In the genomic region with DNA sequence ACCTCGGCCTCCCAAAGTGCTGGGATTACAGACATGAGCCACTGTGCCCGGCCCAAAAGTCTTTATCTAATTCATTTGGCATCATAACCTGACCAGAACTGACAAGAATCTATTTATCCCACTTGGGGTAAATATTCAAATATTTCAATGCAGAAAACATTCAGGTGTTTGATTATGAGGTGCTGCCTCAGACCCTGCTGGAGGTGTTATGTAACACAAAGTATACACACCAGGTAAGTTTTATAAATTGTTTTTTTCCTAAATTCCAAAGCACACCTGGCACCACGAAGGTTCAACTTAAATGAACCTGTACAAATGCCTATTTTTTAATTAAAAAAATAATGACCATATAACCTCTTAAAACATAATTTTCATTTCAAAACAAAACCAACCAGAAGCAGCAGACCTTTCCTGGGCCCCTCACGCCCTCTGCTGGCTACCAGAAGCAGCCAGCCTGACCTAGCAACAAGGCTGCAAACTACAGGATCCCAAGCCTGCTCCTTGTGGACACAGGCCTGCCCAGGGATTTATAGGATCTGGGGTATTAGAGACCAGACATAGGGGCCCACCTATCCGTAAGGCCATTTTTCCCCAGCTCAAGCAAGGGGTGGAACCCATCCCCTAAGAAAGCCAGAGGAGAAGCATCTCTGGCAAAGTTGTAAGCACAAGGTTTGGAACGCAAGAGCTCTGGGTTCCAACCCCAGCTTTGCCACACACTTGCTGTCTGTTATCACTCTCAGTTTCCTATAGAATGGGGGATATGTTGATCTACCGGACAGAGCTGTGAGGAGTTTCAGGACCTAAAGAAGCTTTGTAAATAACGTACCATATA, we compare ENCODE assay signal across 8 cellular contexts. TPM values are rescaled to one million over a fixed set of nuclear protein-coding genes. Genes with fewer than 3 reads are reported as not detected.
DNase-seq lines count a peak whose midpoint lies in the region; ATAC-seq and TF ChIP-seq lines count a peak whose summit lies in the region.

No MANE protein-coding gene starts in this region.

- DNase-seq in ACHN = peak; percentile 32
- no peak for DNase-seq in GM06990 (ENCODE audit: extremely low read depth, insufficient read length)
- peak; percentile 56 for DNase-seq in NB4 (ENCODE audit: low read depth)
- peak; percentile 59 for DNase-seq in activated CD4-positive, alpha-beta memory T cell treated with anti-CD3 and anti-CD28 coated beads, Interleukin-2, amount 10 ng/mL, durations not matched to agents 7 days and 5 days
- no peak for DNase-seq in natural killer cell treated with Interleukin-12 subunit alpha and Interleukin-12 subunit beta and Interleukin-15 and Interleukin-18, amount 100 ng/mL, for 72 hours (ENCODE audit: low spot score)

- peaks cover 29% of the 10 kb centered on the region for H3K36me3 Mint-ChIP-seq in activated CD4-positive, alpha-beta memory T cell treated with anti-CD3 and anti-CD28 coated beads, Interleukin-2, amount 10 ng/mL, durations not matched to agents 7 days and 5 days (ENCODE audit: low read depth)
- H3K36me3 Mint-ChIP-seq in natural killer cell treated with Interleukin-12 subunit alpha and Interleukin-12 subunit beta and Interleukin-15 and Interleukin-18, amount 100 ng/mL, for 72 hours = peaks cover 9% of the 10 kb centered on the region

- no peaks in the 10 kb centered on the region for H3K9me3 Mint-ChIP-seq in activated CD4-positive, alpha-beta memory T cell treated with anti-CD3 and anti-CD28 coated beads, Interleukin-2, amount 10 ng/mL, durations not matched to agents 7 days and 5 days
- peaks cover 3% of the 10 kb centered on the region for H3K9me3 Mint-ChIP-seq in natural killer cell treated with Interleukin-12 subunit alpha and Interleukin-12 subunit beta and Interleukin-15 and Interleukin-18, amount 100 ng/mL, for 72 hours

- CTCF ChIA-PET in activated CD4-positive, alpha-beta memory T cell treated with anti-CD3 and anti-CD28 coated beads, Interleukin-2, amount 10 ng/mL, durations not matched to agents 7 days and 5 days (lab: Charles Lee) = interaction anchor here (0.7 to 2.7 kb wide), 12 partner anchors 9 to 371 kb away, joined by 3 to 11 read pairs (median 5); a partner anchor contains a TSS

- ATAC-seq in esophagus mucosa (peak; percentile 58), HG02884 (IDR thresholded peaks at IDR 0.05; ENCODE audit: unreplicated experiment) (no peak), HG03196 (IDR thresholded peaks at IDR 0.05; ENCODE audit: unreplicated experiment) (no peak)
- peak in 1 of 2 donors; percentile 65 for ATAC-seq in natural killer cell treated with Interleukin-12 subunit alpha and Interleukin-12 subunit beta and Interleukin-15 and Interleukin-18, amount 100 ng/mL, for 72 hours

- H3K4me3 Mint-ChIP-seq in activated CD4-positive, alpha-beta memory T cell treated with anti-CD3 and anti-CD28 coated beads, Interleukin-2, amount 10 ng/mL, durations not matched to agents 7 days and 5 days = no peak overlapping the region
- H3K4me3 Mint-ChIP-seq in natural killer cell treated with Interleukin-12 subunit alpha and Interleukin-12 subunit beta and Interleukin-15 and Interleukin-18, amount 100 ng/mL, for 72 hours = no peak overlapping the region

- in situ Hi-C loops in ACHN (cut with HindIII; ENCODE audit: low pct_ligation_motif_present, low pct_unique_long_range_greater_than_20kb, low sequenced_read_pairs) = no loop called here

- H3K4me3 ChIP-seq in GM06990 (replicated peaks; ENCODE audit: low read depth, low read length) = no peak overlapping the region
- no peak overlapping the region for H3K4me3 ChIP-seq in NB4 (ENCODE audit: low read depth, low read length)

- POLR2A ChIA-PET in activated CD4-positive, alpha-beta memory T cell treated with anti-CD3 and anti-CD28 coated beads, Interleukin-2, amount 10 ng/mL, durations not matched to agents 7 days and 5 days (lab: Charles Lee) = interaction anchor here (0.9 to 12.8 kb wide), 3 partner anchors 8 to 30 kb away, joined by 3 to 415 read pairs (median 125); a partner anchor contains a TSS

- TF ChIP-seq CTCF in GM06990 (IDR thresholded peaks at IDR 0.05; ENCODE audit: insufficient read depth, low read length, poor library complexity, severe bottlenecking) (peak; percentile 91), NB4 (IDR thresholded peaks at IDR 0.05; ENCODE audit: low read depth, low read length) (peak; percentile 80)

- H3K36me3 ChIP-seq in GM06990 (ENCODE audit: control insufficient read depth, insufficient read depth, low read length) = peaks cover 2% of the 10 kb centered on the region

- peaks cover 57% of the 10 kb centered on the region for H3K4me1 Mint-ChIP-seq in activated CD4-positive, alpha-beta memory T cell treated with anti-CD3 and anti-CD28 coated beads, Interleukin-2, amount 10 ng/mL, durations not matched to agents 7 days and 5 days
- peaks cover 38 to 47% of the 10 kb centered on the region in 2 donors for H3K4me1 Mint-ChIP-seq in natural killer cell treated with Interleukin-12 subunit alpha and Interleukin-12 subunit beta and Interleukin-15 and Interleukin-18, amount 100 ng/mL, for 72 hours (ENCODE audit: low read depth in 2 of 2)

- H3K27ac Mint-ChIP-seq in activated CD4-positive, alpha-beta memory T cell treated with anti-CD3 and anti-CD28 coated beads, Interleukin-2, amount 10 ng/mL, durations not matched to agents 7 days and 5 days = peak overlapping the region; percentile 68
- H3K27ac Mint-ChIP-seq in natural killer cell treated with Interleukin-12 subunit alpha and Interleukin-12 subunit beta and Interleukin-15 and Interleukin-18, amount 100 ng/mL, for 72 hours = peak overlapping the region; percentile 46 to 71

- no peaks in the 10 kb centered on the region for H3K27me3 ChIP-seq in GM06990 (replicated peaks; ENCODE audit: control insufficient read depth, insufficient read depth, low read length)

- no peak for TF ChIP-seq POLR2A in NB4 (IDR thresholded peaks at IDR 0.05; ENCODE audit: extremely low read depth, insufficient read length)

- H3K27me3 Mint-ChIP-seq in activated CD4-positive, alpha-beta memory T cell treated with anti-CD3 and anti-CD28 coated beads, Interleukin-2, amount 10 ng/mL, durations not matched to agents 7 days and 5 days = no peaks in the 10 kb centered on the region
- peaks cover 0 to 2% of the 10 kb centered on the region in 2 donors for H3K27me3 Mint-ChIP-seq in natural killer cell treated with Interleukin-12 subunit alpha and Interleukin-12 subunit beta and Interleukin-15 and Interleukin-18, amount 100 ng/mL, for 72 hours

RNA-seq across cellular contexts. Expression of a gene that starts 11.7 kb away (rescaled TPM):
- total RNA-seq in activated CD4-positive, alpha-beta memory T cell treated with anti-CD3 and anti-CD28 coated beads, Interleukin-2, amount 10 ng/mL, durations not matched to agents 7 days and 5 days = 10 to 100 TPM; 63.2 to 63.7 TPM
- 20.3 TPM for total RNA-seq in esophagus mucosa
- 10 to 100 TPM; 75.8 to 79.9 TPM for total RNA-seq in natural killer cell treated with Interleukin-12 subunit alpha and Interleukin-12 subunit beta and Interleukin-15 and Interleukin-18, amount 100 ng/mL, for 72 hours

RNA-seq across cellular contexts. Expression of a gene that starts 25.9 kb away (rescaled TPM):
- total RNA-seq in activated CD4-positive, alpha-beta memory T cell treated with anti-CD3 and anti-CD28 coated beads, Interleukin-2, amount 10 ng/mL, durations not matched to agents 7 days and 5 days = 1 to 10 TPM; 4.9 TPM
- 0.28 TPM for total RNA-seq in esophagus mucosa
- 1 to 10 TPM; 3.3 to 6.2 TPM for total RNA-seq in natural killer cell treated with Interleukin-12 subunit alpha and Interleukin-12 subunit beta and Interleukin-15 and Interleukin-18, amount 100 ng/mL, for 72 hours

RNA-seq across cellular contexts. Expression of a gene that starts 26.9 kb away (rescaled TPM):
- total RNA-seq in activated CD4-positive, alpha-beta memory T cell treated with anti-CD3 and anti-CD28 coated beads, Interleukin-2, amount 10 ng/mL, durations not matched to agents 7 days and 5 days = 100 to 1,000 TPM; 354 to 359 TPM
- 4.4 TPM for total RNA-seq in esophagus mucosa
- total RNA-seq in natural killer cell treated with Interleukin-12 subunit alpha and Interleukin-12 subunit beta and Interleukin-15 and Interleukin-18, amount 100 ng/mL, for 72 hours = 100 to 1,000 TPM; 291 to 478 TPM

RNA-seq across cellular contexts. Expression of a gene that starts 34.3 kb away (rescaled TPM):
- total RNA-seq in activated CD4-positive, alpha-beta memory T cell treated with anti-CD3 and anti-CD28 coated beads, Interleukin-2, amount 10 ng/mL, durations not matched to agents 7 days and 5 days = 10 to 100 TPM; 17.9 to 18.3 TPM
- 17.4 TPM for total RNA-seq in esophagus mucosa
- 10 to 100 TPM; 25.5 to 26.9 TPM for total RNA-seq in natural killer cell treated with Interleukin-12 subunit alpha and Interleukin-12 subunit beta and Interleukin-15 and Interleukin-18, amount 100 ng/mL, for 72 hours

RNA-seq across cellular contexts. Expression of a gene that starts 48.0 kb away (rescaled TPM):
- 10 to 100 TPM; 78.5 to 79.6 TPM for total RNA-seq in activated CD4-positive, alpha-beta memory T cell treated with anti-CD3 and anti-CD28 coated beads, Interleukin-2, amount 10 ng/mL, durations not matched to agents 7 days and 5 days
- 53.5 TPM for total RNA-seq in esophagus mucosa
- total RNA-seq in natural killer cell treated with Interleukin-12 subunit alpha and Interleukin-12 subunit beta and Interleukin-15 and Interleukin-18, amount 100 ng/mL, for 72 hours = 10 to 100 TPM; 75.3 to 80.8 TPM

Comparison
In these comparisons a context has a peak if more than half of its experiments do, and no peak if none do; other contexts are left out.
1. DNase-seq: peak in ACHN (single experiment), NB4 (single experiment) and activated CD4-positive, alpha-beta memory T cell treated with anti-CD3 and anti-CD28 coated beads, Interleukin-2, amount 10 ng/mL, durations not matched to agents 7 days and 5 days (single experiment); none in GM06990 (single experiment) and natural killer cell treated with Interleukin-12 subunit alpha and Interleukin-12 subunit beta and Interleukin-15 and Interleukin-18, amount 100 ng/mL, for 72 hours (single experiment).
2. RNA of a gene that starts 26.9 kb away (total RNA-seq): 291 to 478 TPM in natural killer cell treated with Interleukin-12 subunit alpha and Interleukin-12 subunit beta and Interleukin-15 and Interleukin-18, amount 100 ng/mL, for 72 hours and 354 to 359 TPM in activated CD4-positive, alpha-beta memory T cell treated with anti-CD3 and anti-CD28 coated beads, Interleukin-2, amount 10 ng/mL, durations not matched to agents 7 days and 5 days; 4.4 TPM in esophagus mucosa (single experiment); every median in the first group is over 10 times any median in the second.